ENCODE assay signal across 1 cellular context in genomic region chr6:44264154-44265002, GRCh38.
TF ChIP-seq lines count a peak whose summit lies in the region.

No MANE protein-coding gene starts in this region.

TF ChIP-seq in IMR-90, 13 proteins besides CTCF, POLR2A, EP300 and RAD21:
- TF ChIP-seq BHLHE40 (IDR thresholded peaks at IDR 0.05; ENCODE audit: low read depth, low read length): peak; percentile 57
- TF ChIP-seq ELK1 (IDR thresholded peaks at IDR 0.05; ENCODE audit: borderline replicate concordance, low read depth, low read length): no peak
